In genomic region chrX:101595739-101596419, GRCh38 we compare ENCODE assay signal across 8 cellular contexts. TPM values are rescaled to one million over a fixed set of nuclear protein-coding genes. Genes with fewer than 3 reads are reported as not detected.
DNase-seq lines count a peak whose midpoint lies in the region; ATAC-seq, FAIRE-seq and TF ChIP-seq lines count a peak whose summit lies in the region.

No MANE protein-coding gene starts in this region.

- no peak overlapping the region for H2AFZ ChIP-seq in K562 (ENCODE audit: low read depth, low read length)

- H3K27me3 ChIP-seq in NT2/D1 (ENCODE audit: insufficient read depth, insufficient read length) (no peaks in the 10 kb centered on the region), K562 (ENCODE audit: control insufficient read depth in 2 of 2, insufficient read depth in 2 of 2, low read length in 2 of 2) (no peaks in the 10 kb centered on the region)

- intact Hi-C loops in K562 (cut with micrococcal nuclease): loop anchor here (5.0 kb wide), 3 partner anchors 179 to 491 kb away; no protein-coding TSS in a partner anchor

- 2% methylated on average over 5 of the region's 5 CpGs for WGBS in K562 (ENCODE audit: insufficient coverage, low coverage, missing lambda C conversion rate)

- H4K20me1 ChIP-seq in K562 (replicated peaks; ENCODE audit: control insufficient read depth, insufficient read depth, low read length): no peaks in the 10 kb centered on the region

- H3K79me2 ChIP-seq in K562 (ENCODE audit: control insufficient read depth, insufficient read depth, low read length): no peaks in the 10 kb centered on the region

- H3K36me3 ChIP-seq in NT2/D1 (ENCODE audit: insufficient read depth, insufficient read length, low read length) (no peaks in the 10 kb centered on the region), K562 (ENCODE audit: control insufficient read depth, insufficient read depth, low read length) (no peaks in the 10 kb centered on the region)

- DNase-seq in activated gamma-delta T cell treated with Interleukin-2 at 50 U/mL for 16 hours (peak; percentile 25), activated gamma-delta T cell (lab: John Stamatoyannopoulos, UW) (no peak), NT2/D1 (ENCODE audit: low read depth, low spot score) (peak; percentile 56), K562 (ENCODE audit: extremely low read depth in 1 of 4, low spot score in 3 of 4) (peak; percentile 18 to 68 (median 32)), iPS DF 19.7 (ENCODE audit: low read depth, low spot score) (peak; percentile 42)
- DNase-seq in stimulated activated CD8-positive, alpha-beta memory T cell treated with anti-CD3 and anti-CD28 coated beads, Interleukin-4, amount 100 ng/mL, for 48 hours: peak; percentile 23

- H3K4me3 ChIP-seq in NT2/D1 (ENCODE audit: insufficient read length, low read depth) (no peak overlapping the region), K562 (no peak overlapping the region)

- no peak overlapping the region for H3K4me2 ChIP-seq in K562 (ENCODE audit: insufficient read depth, low read length)

- BruUV-seq in K562 (replicated peaks; lab: Mats Ljungman, UMichigan): no TSS peak

- peak; percentile 75 for FAIRE-seq in K562 (lab: Jason Lieb, UNC)

- no peaks in the 10 kb centered on the region for H3K9me1 ChIP-seq in K562 (ENCODE audit: control insufficient read depth, insufficient read depth, low read length)

- TF ChIP-seq RAD21 in K562 (CRISPR knock-in tag; conservative IDR thresholded peaks at IDR 0.05 in 1 of 2, IDR thresholded peaks at IDR 0.05 in 1 of 2): peak; percentile 66 to 82

- POLR2A ChIA-PET in K562 (lab: Yijun Ruan, JAX): no interaction called here

- H3K4me1 ChIP-seq in NT2/D1 (ENCODE audit: insufficient read depth, insufficient read length) (no peaks in the 10 kb centered on the region), K562 (replicated peaks in 1 of 2; ENCODE audit: control insufficient read depth in 2 of 2, insufficient read depth in 2 of 2, low read length in 2 of 2) (no peaks in the 10 kb centered on the region)

- ATAC-seq in GM21515 (IDR thresholded peaks at IDR 0.05; ENCODE audit: unreplicated experiment) (peak; percentile 99), HG03571 (IDR thresholded peaks at IDR 0.05; ENCODE audit: unreplicated experiment) (peak; percentile 100), K562 (peak; percentile 87)

- H3K9ac ChIP-seq in NT2/D1 (ENCODE audit: insufficient read length, low read depth): no peak overlapping the region
- no peak overlapping the region for H3K9ac ChIP-seq in K562 (ENCODE audit: insufficient read depth in 1 of 2, low read depth in 2 of 2, low read length in 2 of 2)

- TF ChIP-seq CTCF in K562 (IDR thresholded peaks at IDR 0.05 in 2 of 3, conservative IDR thresholded peaks at IDR 0.05 in 1 of 3; ENCODE audit: insufficient read depth in 2 of 3, low read depth in 1 of 3, low read length in 3 of 3): peak; percentile 47 to 77 (median 58); a peak in 5 of 6 replicates

- TF ChIP-seq EP300 in K562 (IDR thresholded peaks at IDR 0.05; ENCODE audit: low read length): no peak

- in situ Hi-C loops in K562 (cut with MboI): no loop called here

- CTCF ChIA-PET in K562 (lab: Yijun Ruan, JAX; ENCODE audit: low intra/inter-chr PET ratio): interaction anchor here (0.7 to 1.2 kb wide), 3 partner anchors 203 to 1268 kb away, joined by 3 to 6 read pairs (median 3); no protein-coding TSS in a partner anchor

- no peak for TF ChIP-seq POLR2A in K562 (conservative IDR thresholded peaks at IDR 0.05)

- H3K27ac ChIP-seq in K562 (ENCODE audit: extremely low read depth, low read depth, low read length): no peak overlapping the region

- H3K9me3 ChIP-seq in NT2/D1 (ENCODE audit: insufficient read depth, low read length): no peaks in the 10 kb centered on the region
- H3K9me3 ChIP-seq in K562 (replicated peaks; ENCODE audit: control insufficient read depth, insufficient read depth, low read depth, low read length): no peaks in the 10 kb centered on the region

TF ChIP-seq in K562, 482 proteins besides CTCF, POLR2A, EP300 and RAD21 (continues in another document):
- TF ChIP-seq KLF10 (CRISPR knock-in tag; IDR thresholded peaks at IDR 0.05) (no peak), ZNF589 (CRISPR knock-in tag; IDR thresholded peaks at IDR 0.05; ENCODE audit: low read depth) (no peak), DEAF1 (CRISPR knock-in tag; IDR thresholded peaks at IDR 0.05) (peak; percentile 45), SRSF7 (optimal IDR thresholded peaks at IDR 0.05; ENCODE audit: low read depth, low read length) (no peak), SMC3 (conservative IDR thresholded peaks at IDR 0.05; ENCODE audit: insufficient read depth, low read depth, low read length) (peak; percentile 46), EP400 (IDR thresholded peaks at IDR 0.05) (no peak), BRCA1 (IDR thresholded peaks at IDR 0.05) (no peak), BRCA1 (CRISPR knock-in tag; IDR thresholded peaks at IDR 0.05) (no peak)

RNA-seq across cellular contexts. Expression of gene ARMCX6, which starts 21.9 kb away (rescaled TPM):
- total RNA-seq in K562 (2011; cell fraction: chromatin; rRNA removed; ENCODE audit: low replicate concordance): 15.3 and 21.9 TPM in 2 replicates
- 11.0 and 12.1 TPM in 2 replicates for total RNA-seq in K562 (2011; cell fraction: nucleolus; rRNA removed)
- total RNA-seq in K562 (2011; cell fraction: nucleoplasm; rRNA removed): 14.4 and 17.1 TPM in 2 replicates
- total RNA-seq in K562 (2014; rRNA removed) (15.4 and 20.9 TPM in 2 replicates), K562 (2014; rRNA removed; fragmentation: Illumina TruSeq; extraction: Trizol) (18.7 and 22.8 TPM in 2 replicates), K562 (2015; rRNA removed; fragmentation: Illumina TruSeq; extraction: Trizol) (17.6 and 22.1 TPM in 2 replicates), K562 (2021) (23.3 and 24.1 TPM in 2 replicates)
- polyA plus RNA-seq in K562 (2011; rRNA removed) (29.2 and 32.9 TPM in 2 replicates), K562 (2014; fragmentation: Illumina TruSeq; extraction: Trizol) (36.3 and 38.0 TPM in 2 replicates), K562 (2014; fragmentation: Nextera tagmentation; extraction: Ambion mirVana) (10 to 100 TPM; 39.6 to 41.2 TPM), K562 (2014; rRNA removed) (24.6 and 34.3 TPM in 2 replicates)
- 15.8 and 17.6 TPM in 2 replicates for polyA plus RNA-seq in K562 (2011; cell fraction: cytosol; rRNA removed)
- 36.1 and 40.8 TPM in 2 replicates for polyA plus RNA-seq in K562 (2011; cell fraction: nucleus; rRNA removed)
- 23.2 and 35.3 TPM in 2 replicates for polyA plus RNA-seq in K562 (2012)
- 7.0 and 10.2 TPM in 2 replicates for polyA minus RNA-seq in K562 (2011; rRNA and poly(A)+ RNA removed)
- 1.4 and 4.3 TPM in 2 replicates for polyA minus RNA-seq in K562 (2011; cell fraction: cytosol; rRNA and poly(A)+ RNA removed)
- polyA minus RNA-seq in K562 (2011; cell fraction: nucleus; rRNA and poly(A)+ RNA removed): 4.6 and 8.7 TPM in 2 replicates

RNA-seq across cellular contexts. Expression of gene ARMCX3, which starts 27.1 kb away (rescaled TPM):
- 35.5 and 41.0 TPM in 2 replicates for total RNA-seq in K562 (2011; cell fraction: chromatin; rRNA removed; ENCODE audit: low replicate concordance)
- 21.0 and 28.4 TPM in 2 replicates for total RNA-seq in K562 (2011; cell fraction: nucleolus; rRNA removed)
- total RNA-seq in K562 (2011; cell fraction: nucleoplasm; rRNA removed): 39.5 and 47.2 TPM in 2 replicates
- 9.7 and 11.8 TPM in 2 replicates for total RNA-seq in K562 (2014; rRNA removed)
- 14.7 and 16.3 TPM in 2 replicates for total RNA-seq in K562 (2014; rRNA removed; fragmentation: Illumina TruSeq; extraction: Trizol)
- total RNA-seq in K562 (2015; rRNA removed; fragmentation: Illumina TruSeq; extraction: Trizol): 13.4 and 14.4 TPM in 2 replicates
- total RNA-seq in K562 (2021): 12.0 and 14.0 TPM in 2 replicates
- 19.4 and 23.6 TPM in 2 replicates for polyA plus RNA-seq in K562 (2011; rRNA removed)
- polyA plus RNA-seq in K562 (2011; cell fraction: cytosol; rRNA removed): 6.9 and 13.7 TPM in 2 replicates
- polyA plus RNA-seq in K562 (2011; cell fraction: nucleus; rRNA removed): 40.5 and 51.0 TPM in 2 replicates
- polyA plus RNA-seq in K562 (2012): 15.8 and 33.7 TPM in 2 replicates
- 17.2 and 18.1 TPM in 2 replicates for polyA plus RNA-seq in K562 (2014; fragmentation: Illumina TruSeq; extraction: Trizol)
- polyA plus RNA-seq in K562 (2014; fragmentation: Nextera tagmentation; extraction: Ambion mirVana): 1 to 10 TPM; 3.1 to 4.1 TPM
- 15.9 and 16.7 TPM in 2 replicates for polyA plus RNA-seq in K562 (2014; rRNA removed)
- 15.1 and 17.6 TPM in 2 replicates for polyA minus RNA-seq in K562 (2011; rRNA and poly(A)+ RNA removed)
- 7.0 and 7.8 TPM in 2 replicates for polyA minus RNA-seq in K562 (2011; cell fraction: cytosol; rRNA and poly(A)+ RNA removed)
- polyA minus RNA-seq in K562 (2011; cell fraction: nucleus; rRNA and poly(A)+ RNA removed): 18.7 and 28.2 TPM in 2 replicates

RNA-seq across cellular contexts. Expression of gene ARMCX1, which starts 45.5 kb away (rescaled TPM):
- not detected in 2 replicates for total RNA-seq in K562 (2011; cell fraction: chromatin; rRNA removed; ENCODE audit: low replicate concordance)
- total RNA-seq in K562 (2011; cell fraction: nucleolus; rRNA removed): 0.13 TPM in 1 of 2 replicates, not detected in the other
- total RNA-seq in K562 (2011; cell fraction: nucleoplasm; rRNA removed): not detected in 2 replicates
- total RNA-seq in K562 (2014; rRNA removed) (0.64 and 0.69 TPM in 2 replicates), K562 (2014; rRNA removed; fragmentation: Illumina TruSeq; extraction: Trizol) (0.38 and 0.58 TPM in 2 replicates), K562 (2015; rRNA removed; fragmentation: Illumina TruSeq; extraction: Trizol) (0.51 and 0.53 TPM in 2 replicates), K562 (2021) (0.38 and 0.44 TPM in 2 replicates)
- polyA plus RNA-seq in K562 (2011; rRNA removed) (0.10 and 0.32 TPM in 2 replicates), K562 (2014; fragmentation: Illumina TruSeq; extraction: Trizol) (0.54 and 0.62 TPM in 2 replicates), K562 (2014; fragmentation: Nextera tagmentation; extraction: Ambion mirVana) (under 1 TPM; 0.13 to 0.17 TPM), K562 (2014; rRNA removed) (0.53 and 0.70 TPM in 2 replicates)
- 0.18 TPM in 1 of 2 replicates, not detected in the other for polyA plus RNA-seq in K562 (2011; cell fraction: cytosol; rRNA removed)
- polyA plus RNA-seq in K562 (2011; cell fraction: nucleus; rRNA removed): 0.06 and 0.08 TPM in 2 replicates
- polyA plus RNA-seq in K562 (2012): 0.46 and 0.93 TPM in 2 replicates
- polyA minus RNA-seq in K562 (2011; rRNA and poly(A)+ RNA removed): 0.18 TPM in 1 of 2 replicates, not detected in the other
- not detected in 2 replicates for polyA minus RNA-seq in K562 (2011; cell fraction: cytosol; rRNA and poly(A)+ RNA removed)
- polyA minus RNA-seq in K562 (2011; cell fraction: nucleus; rRNA and poly(A)+ RNA removed): 0.11 TPM in 1 of 2 replicates, not detected in the other
